1 cellular context compared by ENCODE assay signal in the genomic region with DNA sequence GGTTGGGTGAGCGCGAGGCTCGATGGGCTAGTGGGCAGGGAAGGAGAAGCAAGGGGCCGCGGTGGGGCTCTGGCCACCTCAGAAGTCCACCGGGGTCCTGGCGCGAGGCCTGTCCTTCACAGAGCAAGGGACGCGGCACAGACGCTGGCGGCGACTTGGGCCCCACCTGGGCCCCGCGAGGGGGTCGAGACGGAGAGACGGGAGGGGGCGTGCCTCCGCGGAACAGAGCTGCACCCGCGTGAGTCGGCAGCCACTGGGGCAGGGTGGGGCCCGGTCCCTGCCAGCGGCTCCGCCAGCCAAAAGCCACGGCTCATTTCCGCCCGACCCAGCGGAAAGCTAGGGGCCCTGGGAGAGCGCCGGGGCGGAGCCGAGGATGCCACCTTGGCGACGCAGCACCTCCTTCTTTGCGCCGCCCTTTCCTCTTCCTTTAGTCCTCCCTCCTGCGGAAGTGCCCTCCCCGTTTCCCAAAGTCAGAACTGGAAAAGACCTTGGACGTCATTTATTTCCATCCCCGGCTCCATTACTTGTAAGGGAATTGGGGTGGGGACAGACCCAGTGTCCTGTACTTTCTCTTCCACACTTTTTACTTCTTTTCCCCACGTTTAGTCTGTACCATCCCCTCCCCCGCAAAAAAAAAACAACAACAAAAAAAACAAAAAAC.
TF ChIP-seq lines count a peak whose summit lies in the region.

Gene CUL7, minus strand, starts transcription at position 307 of the 661 bp plus-strand sequence. CDS start 1,063 bp downstream, outside the sequence.

TF ChIP-seq in WTC11, 78 proteins besides CTCF, POLR2A, EP300 and RAD21 (continued from another document and continues in another):
- TF ChIP-seq PREB (CRISPR knock-in tag; IDR thresholded peaks at IDR 0.05; ENCODE audit: borderline replicate concordance) (no peak; the same call in 1 of the 2 replicates), TEAD1 (CRISPR knock-in tag; IDR thresholded peaks at IDR 0.05) (peak; percentile 53; the same call in 1 of the 2 replicates), HMGA2 (CRISPR knock-in tag; IDR thresholded peaks at IDR 0.05) (no peak), KAT7 (CRISPR knock-in tag; IDR thresholded peaks at IDR 0.05; ENCODE audit: borderline replicate concordance) (peak; percentile 69; the same call in 1 of the 2 replicates), MXD4 (CRISPR knock-in tag; IDR thresholded peaks at IDR 0.05; ENCODE audit: borderline replicate concordance) (no peak), PRRX2 (CRISPR knock-in tag; IDR thresholded peaks at IDR 0.05) (peak; percentile 91), ZBTB21 (CRISPR knock-in tag; IDR thresholded peaks at IDR 0.05; ENCODE audit: borderline replicate concordance) (no peak), ZNF219 (CRISPR knock-in tag; IDR thresholded peaks at IDR 0.05; ENCODE audit: borderline replicate concordance) (no peak), ZNF263 (CRISPR knock-in tag; IDR thresholded peaks at IDR 0.05; ENCODE audit: low read depth) (no peak), ELF4 (CRISPR knock-in tag; IDR thresholded peaks at IDR 0.05; ENCODE audit: low read depth) (no peak), ZNF416 (CRISPR knock-in tag; IDR thresholded peaks at IDR 0.05) (peak; percentile 96), SMAD4 (CRISPR knock-in tag; IDR thresholded peaks at IDR 0.05) (no peak), USF1 (CRISPR knock-in tag; IDR thresholded peaks at IDR 0.05) (no peak; the same call in 1 of the 2 replicates), ERG (CRISPR knock-in tag; IDR thresholded peaks at IDR 0.05) (peak; percentile 91), OVOL2 (CRISPR knock-in tag; IDR thresholded peaks at IDR 0.05; ENCODE audit: borderline replicate concordance) (no peak), RORB (CRISPR knock-in tag; IDR thresholded peaks at IDR 0.05) (no peak), FOXJ3 (CRISPR knock-in tag; IDR thresholded peaks at IDR 0.05; ENCODE audit: borderline replicate concordance) (no peak), HMGXB4 (CRISPR knock-in tag; IDR thresholded peaks at IDR 0.05) (peak; percentile 98), NFE2L1 (CRISPR knock-in tag; IDR thresholded peaks at IDR 0.05) (peak; percentile 80; the same call in 1 of the 2 replicates), ZNF396 (CRISPR knock-in tag; IDR thresholded peaks at IDR 0.05; ENCODE audit: borderline replicate concordance) (no peak), RELA (CRISPR knock-in tag; IDR thresholded peaks at IDR 0.05; ENCODE audit: borderline replicate concordance) (0 out of 2 replicates have a peak, but pooled peaks have one; percentile 45), CREM (CRISPR knock-in tag; IDR thresholded peaks at IDR 0.05) (peak; percentile 82), FOXP4 (CRISPR knock-in tag; IDR thresholded peaks at IDR 0.05) (no peak), ETV6 (CRISPR knock-in tag; IDR thresholded peaks at IDR 0.05) (peak; percentile 99), ZNF671 (CRISPR knock-in tag; IDR thresholded peaks at IDR 0.05) (no peak; the same call in 1 of the 2 replicates), ESRRA (CRISPR knock-in tag; IDR thresholded peaks at IDR 0.05; ENCODE audit: borderline replicate concordance) (0 out of 2 replicates have a peak, but pooled peaks have one; percentile 38), MAX (CRISPR knock-in tag; IDR thresholded peaks at IDR 0.05) (peak; percentile 68; the same call in 1 of the 2 replicates)
- TF ChIP-seq, protein P1, sequence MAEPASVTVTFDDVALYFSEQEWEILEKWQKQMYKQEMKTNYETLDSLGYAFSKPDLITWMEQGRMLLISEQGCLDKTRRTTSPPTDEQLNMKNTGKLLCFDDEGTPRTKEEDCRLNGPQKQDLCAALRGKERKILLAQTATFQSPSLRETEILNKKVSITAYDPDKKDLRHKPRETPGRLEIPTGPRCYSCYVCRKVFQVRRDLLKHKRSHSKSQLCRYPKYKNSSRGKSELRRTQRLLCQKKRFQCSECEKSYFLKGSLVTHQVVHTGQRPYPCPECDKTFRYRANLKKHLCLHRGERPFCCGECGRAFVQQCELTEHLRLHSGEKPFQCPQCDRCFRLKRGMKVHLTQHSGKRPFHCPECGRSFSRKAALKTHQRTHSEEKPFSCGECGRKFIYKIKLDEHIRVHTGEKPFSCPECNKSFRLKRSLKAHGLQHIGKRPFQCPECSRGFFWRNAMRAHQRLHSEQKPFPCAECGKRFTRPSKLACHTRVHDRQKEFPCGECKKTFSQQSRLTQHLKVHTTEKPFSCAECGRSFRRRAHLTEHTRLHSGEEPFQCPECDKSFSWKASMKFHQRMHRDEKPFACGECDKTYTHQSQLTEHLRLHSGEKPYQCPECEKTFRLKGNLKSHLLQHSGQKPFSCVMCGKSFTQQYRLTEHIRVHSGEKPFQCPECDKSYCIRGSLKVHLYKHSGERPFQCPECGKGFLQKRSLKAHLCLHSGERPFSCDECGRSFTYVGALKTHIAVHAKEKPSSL (CRISPR knock-in tag; conservative IDR thresholded peaks at IDR 0.05): no peak; the same call in 1 of the 2 replicates
- TF ChIP-seq, protein P2, sequence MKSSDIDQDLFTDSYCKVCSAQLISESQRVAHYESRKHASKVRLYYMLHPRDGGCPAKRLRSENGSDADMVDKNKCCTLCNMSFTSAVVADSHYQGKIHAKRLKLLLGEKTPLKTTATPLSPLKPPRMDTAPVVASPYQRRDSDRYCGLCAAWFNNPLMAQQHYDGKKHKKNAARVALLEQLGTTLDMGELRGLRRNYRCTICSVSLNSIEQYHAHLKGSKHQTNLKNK (CRISPR knock-in tag; IDR thresholded peaks at IDR 0.05): peak; percentile 88
- TF ChIP-seq, protein P3, sequence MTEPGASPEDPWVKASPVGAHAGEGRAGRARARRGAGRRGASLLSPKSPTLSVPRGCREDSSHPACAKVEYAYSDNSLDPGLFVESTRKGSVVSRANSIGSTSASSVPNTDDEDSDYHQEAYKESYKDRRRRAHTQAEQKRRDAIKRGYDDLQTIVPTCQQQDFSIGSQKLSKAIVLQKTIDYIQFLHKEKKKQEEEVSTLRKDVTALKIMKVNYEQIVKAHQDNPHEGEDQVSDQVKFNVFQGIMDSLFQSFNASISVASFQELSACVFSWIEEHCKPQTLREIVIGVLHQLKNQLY (CRISPR knock-in tag; IDR thresholded peaks at IDR 0.05): no peak
- TF ChIP-seq, protein P4, sequence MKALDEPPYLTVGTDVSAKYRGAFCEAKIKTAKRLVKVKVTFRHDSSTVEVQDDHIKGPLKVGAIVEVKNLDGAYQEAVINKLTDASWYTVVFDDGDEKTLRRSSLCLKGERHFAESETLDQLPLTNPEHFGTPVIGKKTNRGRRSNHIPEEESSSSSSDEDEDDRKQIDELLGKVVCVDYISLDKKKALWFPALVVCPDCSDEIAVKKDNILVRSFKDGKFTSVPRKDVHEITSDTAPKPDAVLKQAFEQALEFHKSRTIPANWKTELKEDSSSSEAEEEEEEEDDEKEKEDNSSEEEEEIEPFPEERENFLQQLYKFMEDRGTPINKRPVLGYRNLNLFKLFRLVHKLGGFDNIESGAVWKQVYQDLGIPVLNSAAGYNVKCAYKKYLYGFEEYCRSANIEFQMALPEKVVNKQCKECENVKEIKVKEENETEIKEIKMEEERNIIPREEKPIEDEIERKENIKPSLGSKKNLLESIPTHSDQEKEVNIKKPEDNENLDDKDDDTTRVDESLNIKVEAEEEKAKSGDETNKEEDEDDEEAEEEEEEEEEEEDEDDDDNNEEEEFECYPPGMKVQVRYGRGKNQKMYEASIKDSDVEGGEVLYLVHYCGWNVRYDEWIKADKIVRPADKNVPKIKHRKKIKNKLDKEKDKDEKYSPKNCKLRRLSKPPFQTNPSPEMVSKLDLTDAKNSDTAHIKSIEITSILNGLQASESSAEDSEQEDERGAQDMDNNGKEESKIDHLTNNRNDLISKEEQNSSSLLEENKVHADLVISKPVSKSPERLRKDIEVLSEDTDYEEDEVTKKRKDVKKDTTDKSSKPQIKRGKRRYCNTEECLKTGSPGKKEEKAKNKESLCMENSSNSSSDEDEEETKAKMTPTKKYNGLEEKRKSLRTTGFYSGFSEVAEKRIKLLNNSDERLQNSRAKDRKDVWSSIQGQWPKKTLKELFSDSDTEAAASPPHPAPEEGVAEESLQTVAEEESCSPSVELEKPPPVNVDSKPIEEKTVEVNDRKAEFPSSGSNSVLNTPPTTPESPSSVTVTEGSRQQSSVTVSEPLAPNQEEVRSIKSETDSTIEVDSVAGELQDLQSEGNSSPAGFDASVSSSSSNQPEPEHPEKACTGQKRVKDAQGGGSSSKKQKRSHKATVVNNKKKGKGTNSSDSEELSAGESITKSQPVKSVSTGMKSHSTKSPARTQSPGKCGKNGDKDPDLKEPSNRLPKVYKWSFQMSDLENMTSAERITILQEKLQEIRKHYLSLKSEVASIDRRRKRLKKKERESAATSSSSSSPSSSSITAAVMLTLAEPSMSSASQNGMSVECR (CRISPR knock-in tag; IDR thresholded peaks at IDR 0.05; ENCODE audit: borderline replicate concordance): peak; percentile 52; the same call in 1 of the 2 replicates
- TF ChIP-seq, protein P5, sequence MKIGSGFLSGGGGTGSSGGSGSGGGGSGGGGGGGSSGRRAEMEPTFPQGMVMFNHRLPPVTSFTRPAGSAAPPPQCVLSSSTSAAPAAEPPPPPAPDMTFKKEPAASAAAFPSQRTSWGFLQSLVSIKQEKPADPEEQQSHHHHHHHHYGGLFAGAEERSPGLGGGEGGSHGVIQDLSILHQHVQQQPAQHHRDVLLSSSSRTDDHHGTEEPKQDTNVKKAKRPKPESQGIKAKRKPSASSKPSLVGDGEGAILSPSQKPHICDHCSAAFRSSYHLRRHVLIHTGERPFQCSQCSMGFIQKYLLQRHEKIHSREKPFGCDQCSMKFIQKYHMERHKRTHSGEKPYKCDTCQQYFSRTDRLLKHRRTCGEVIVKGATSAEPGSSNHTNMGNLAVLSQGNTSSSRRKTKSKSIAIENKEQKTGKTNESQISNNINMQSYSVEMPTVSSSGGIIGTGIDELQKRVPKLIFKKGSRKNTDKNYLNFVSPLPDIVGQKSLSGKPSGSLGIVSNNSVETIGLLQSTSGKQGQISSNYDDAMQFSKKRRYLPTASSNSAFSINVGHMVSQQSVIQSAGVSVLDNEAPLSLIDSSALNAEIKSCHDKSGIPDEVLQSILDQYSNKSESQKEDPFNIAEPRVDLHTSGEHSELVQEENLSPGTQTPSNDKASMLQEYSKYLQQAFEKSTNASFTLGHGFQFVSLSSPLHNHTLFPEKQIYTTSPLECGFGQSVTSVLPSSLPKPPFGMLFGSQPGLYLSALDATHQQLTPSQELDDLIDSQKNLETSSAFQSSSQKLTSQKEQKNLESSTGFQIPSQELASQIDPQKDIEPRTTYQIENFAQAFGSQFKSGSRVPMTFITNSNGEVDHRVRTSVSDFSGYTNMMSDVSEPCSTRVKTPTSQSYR (CRISPR knock-in tag; IDR thresholded peaks at IDR 0.05): peak; percentile 82; the same call in 1 of the 2 replicates
- TF ChIP-seq, protein P6, sequence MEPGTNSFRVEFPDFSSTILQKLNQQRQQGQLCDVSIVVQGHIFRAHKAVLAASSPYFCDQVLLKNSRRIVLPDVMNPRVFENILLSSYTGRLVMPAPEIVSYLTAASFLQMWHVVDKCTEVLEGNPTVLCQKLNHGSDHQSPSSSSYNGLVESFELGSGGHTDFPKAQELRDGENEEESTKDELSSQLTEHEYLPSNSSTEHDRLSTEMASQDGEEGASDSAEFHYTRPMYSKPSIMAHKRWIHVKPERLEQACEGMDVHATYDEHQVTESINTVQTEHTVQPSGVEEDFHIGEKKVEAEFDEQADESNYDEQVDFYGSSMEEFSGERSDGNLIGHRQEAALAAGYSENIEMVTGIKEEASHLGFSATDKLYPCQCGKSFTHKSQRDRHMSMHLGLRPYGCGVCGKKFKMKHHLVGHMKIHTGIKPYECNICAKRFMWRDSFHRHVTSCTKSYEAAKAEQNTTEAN (CRISPR knock-in tag; IDR thresholded peaks at IDR 0.05): no peak
